In the genomic region with DNA sequence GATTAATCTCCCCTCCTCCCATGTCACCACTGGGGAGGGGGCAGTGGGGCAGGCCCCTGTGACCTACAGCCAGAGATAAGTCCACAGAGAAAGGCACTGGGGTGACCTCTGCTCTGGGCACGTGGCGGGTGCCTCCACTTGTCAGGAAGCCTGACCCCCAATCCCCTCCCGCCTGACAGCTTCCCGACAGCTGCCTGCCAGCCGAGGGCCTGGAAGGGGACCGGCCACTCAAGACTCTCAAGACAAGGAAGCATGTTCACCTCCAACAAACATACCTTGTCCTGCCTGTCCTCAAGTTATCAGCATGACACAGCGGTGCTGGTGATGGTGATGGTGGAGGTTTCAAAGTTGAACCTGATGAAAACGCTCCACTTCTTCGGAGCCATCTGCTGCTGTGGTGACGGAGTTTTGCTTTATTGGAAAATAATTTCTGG, we compare ENCODE assay signal across 1 cellular context.
TF ChIP-seq lines count a peak whose summit lies in the region.

No MANE protein-coding gene starts in this region.

TF ChIP-seq in HepG2, 621 proteins besides CTCF, POLR2A, EP300 and RAD21 (continued from another document):
- TF ChIP-seq, protein P1, sequence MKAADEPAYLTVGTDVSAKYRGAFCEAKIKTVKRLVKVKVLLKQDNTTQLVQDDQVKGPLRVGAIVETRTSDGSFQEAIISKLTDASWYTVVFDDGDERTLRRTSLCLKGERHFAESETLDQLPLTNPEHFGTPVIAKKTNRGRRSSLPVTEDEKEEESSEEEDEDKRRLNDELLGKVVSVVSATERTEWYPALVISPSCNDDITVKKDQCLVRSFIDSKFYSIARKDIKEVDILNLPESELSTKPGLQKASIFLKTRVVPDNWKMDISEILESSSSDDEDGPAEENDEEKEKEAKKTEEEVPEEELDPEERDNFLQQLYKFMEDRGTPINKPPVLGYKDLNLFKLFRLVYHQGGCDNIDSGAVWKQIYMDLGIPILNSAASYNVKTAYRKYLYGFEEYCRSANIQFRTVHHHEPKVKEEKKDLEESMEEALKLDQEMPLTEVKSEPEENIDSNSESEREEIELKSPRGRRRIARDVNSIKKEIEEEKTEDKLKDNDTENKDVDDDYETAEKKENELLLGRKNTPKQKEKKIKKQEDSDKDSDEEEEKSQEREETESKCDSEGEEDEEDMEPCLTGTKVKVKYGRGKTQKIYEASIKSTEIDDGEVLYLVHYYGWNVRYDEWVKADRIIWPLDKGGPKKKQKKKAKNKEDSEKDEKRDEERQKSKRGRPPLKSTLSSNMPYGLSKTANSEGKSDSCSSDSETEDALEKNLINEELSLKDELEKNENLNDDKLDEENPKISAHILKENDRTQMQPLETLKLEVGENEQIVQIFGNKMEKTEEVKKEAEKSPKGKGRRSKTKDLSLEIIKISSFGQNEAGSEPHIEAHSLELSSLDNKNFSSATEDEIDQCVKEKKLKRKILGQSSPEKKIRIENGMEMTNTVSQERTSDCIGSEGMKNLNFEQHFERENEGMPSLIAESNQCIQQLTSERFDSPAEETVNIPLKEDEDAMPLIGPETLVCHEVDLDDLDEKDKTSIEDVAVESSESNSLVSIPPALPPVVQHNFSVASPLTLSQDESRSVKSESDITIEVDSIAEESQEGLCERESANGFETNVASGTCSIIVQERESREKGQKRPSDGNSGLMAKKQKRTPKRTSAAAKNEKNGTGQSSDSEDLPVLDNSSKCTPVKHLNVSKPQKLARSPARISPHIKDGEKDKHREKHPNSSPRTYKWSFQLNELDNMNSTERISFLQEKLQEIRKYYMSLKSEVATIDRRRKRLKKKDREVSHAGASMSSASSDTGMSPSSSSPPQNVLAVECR (CRISPR knock-in tag; IDR thresholded peaks at IDR 0.05; ENCODE audit: borderline replicate concordance), result peak; percentile 6; the same call in 1 of the 2 replicates
- TF ChIP-seq ZNF784 (CRISPR knock-in tag; IDR thresholded peaks at IDR 0.05; ENCODE audit: borderline replicate concordance) (no peak), ZC3H13 (CRISPR knock-in tag; IDR thresholded peaks at IDR 0.05) (no peak), SIX4 (CRISPR knock-in tag; IDR thresholded peaks at IDR 0.05) (no peak), ZBTB20 (CRISPR knock-in tag; IDR thresholded peaks at IDR 0.05; ENCODE audit: borderline replicate concordance, low read depth) (no peak), SIN3A (IDR thresholded peaks at IDR 0.05; ENCODE audit: borderline replicate concordance, low read depth, low read length) (no peak), MBNL3 (CRISPR knock-in tag; conservative IDR thresholded peaks at IDR 0.05) (no peak), MAX (IDR thresholded peaks at IDR 0.05) (peak; percentile 38; the same call in 1 of the 2 replicates), MAZ (IDR thresholded peaks at IDR 0.05; ENCODE audit: borderline replicate concordance, low read depth, low read length) (no peak), MAZ (CRISPR knock-in tag; IDR thresholded peaks at IDR 0.05; ENCODE audit: low read depth) (0 out of 2 replicates have a peak, but pooled peaks have one; percentile 40), RBFOX2 (IDR thresholded peaks at IDR 0.05; ENCODE audit: low read depth, low read length) (no peak), FOXA1 (IDR thresholded peaks at IDR 0.05) (no peak), FOXA1 (CRISPR knock-in tag; IDR thresholded peaks at IDR 0.05) (no peak), FOXC1 (CRISPR knock-in tag; IDR thresholded peaks at IDR 0.05; ENCODE audit: borderline replicate concordance) (no peak), MYC (CRISPR knock-in tag; IDR thresholded peaks at IDR 0.05; ENCODE audit: borderline replicate concordance) (0 out of 2 replicates have a peak, but pooled peaks have one; percentile 19), ZNF431 (CRISPR knock-in tag; IDR thresholded peaks at IDR 0.05; ENCODE audit: borderline replicate concordance, low read depth) (no peak), ZBTB3 (CRISPR knock-in tag; IDR thresholded peaks at IDR 0.05; ENCODE audit: borderline replicate concordance, low read depth) (no peak), MXD4 (CRISPR knock-in tag; IDR thresholded peaks at IDR 0.05) (no peak), NR0B2 (CRISPR knock-in tag; IDR thresholded peaks at IDR 0.05) (no peak), ZFP62 (CRISPR knock-in tag; IDR thresholded peaks at IDR 0.05) (no peak), BRD4 (CRISPR knock-in tag; IDR thresholded peaks at IDR 0.05) (no peak), NR2F2 (IDR thresholded peaks at IDR 0.05; ENCODE audit: borderline replicate concordance, low read depth) (0 out of 2 replicates have a peak, but pooled peaks have one; percentile 24), ZFX (CRISPR knock-in tag; IDR thresholded peaks at IDR 0.05; ENCODE audit: low read depth) (peak; percentile 19; the same call in 1 of the 2 replicates), ARHGAP35 (CRISPR knock-in tag; IDR thresholded peaks at IDR 0.05; ENCODE audit: borderline replicate concordance) (no peak), MNT (IDR thresholded peaks at IDR 0.05) (no peak), U2AF1 (optimal IDR thresholded peaks at IDR 0.05; ENCODE audit: low read depth, low read length) (no peak), MIER2 (CRISPR knock-in tag; IDR thresholded peaks at IDR 0.05) (no peak), ARNT (IDR thresholded peaks at IDR 0.05) (no peak), PTBP1 (IDR thresholded peaks at IDR 0.05; ENCODE audit: low read depth, low read length, poor library complexity, severe bottlenecking) (no peak), TOPORS (CRISPR knock-in tag; IDR thresholded peaks at IDR 0.05) (no peak), ZMAT3 (CRISPR knock-in tag; conservative IDR thresholded peaks at IDR 0.05) (no peak), ZNF232 (CRISPR knock-in tag; IDR thresholded peaks at IDR 0.05; ENCODE audit: borderline replicate concordance) (no peak), ZNF562 (CRISPR knock-in tag; IDR thresholded peaks at IDR 0.05; ENCODE audit: borderline replicate concordance) (no peak), MLX (CRISPR knock-in tag; IDR thresholded peaks at IDR 0.05) (no peak), KLF11 (CRISPR knock-in tag; IDR thresholded peaks at IDR 0.05) (no peak)
- TF ChIP-seq, protein P2, sequence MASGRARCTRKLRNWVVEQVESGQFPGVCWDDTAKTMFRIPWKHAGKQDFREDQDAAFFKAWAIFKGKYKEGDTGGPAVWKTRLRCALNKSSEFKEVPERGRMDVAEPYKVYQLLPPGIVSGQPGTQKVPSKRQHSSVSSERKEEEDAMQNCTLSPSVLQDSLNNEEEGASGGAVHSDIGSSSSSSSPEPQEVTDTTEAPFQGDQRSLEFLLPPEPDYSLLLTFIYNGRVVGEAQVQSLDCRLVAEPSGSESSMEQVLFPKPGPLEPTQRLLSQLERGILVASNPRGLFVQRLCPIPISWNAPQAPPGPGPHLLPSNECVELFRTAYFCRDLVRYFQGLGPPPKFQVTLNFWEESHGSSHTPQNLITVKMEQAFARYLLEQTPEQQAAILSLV (CRISPR knock-in tag; IDR thresholded peaks at IDR 0.05; ENCODE audit: borderline replicate concordance), result no peak
- TF ChIP-seq, protein P3, sequence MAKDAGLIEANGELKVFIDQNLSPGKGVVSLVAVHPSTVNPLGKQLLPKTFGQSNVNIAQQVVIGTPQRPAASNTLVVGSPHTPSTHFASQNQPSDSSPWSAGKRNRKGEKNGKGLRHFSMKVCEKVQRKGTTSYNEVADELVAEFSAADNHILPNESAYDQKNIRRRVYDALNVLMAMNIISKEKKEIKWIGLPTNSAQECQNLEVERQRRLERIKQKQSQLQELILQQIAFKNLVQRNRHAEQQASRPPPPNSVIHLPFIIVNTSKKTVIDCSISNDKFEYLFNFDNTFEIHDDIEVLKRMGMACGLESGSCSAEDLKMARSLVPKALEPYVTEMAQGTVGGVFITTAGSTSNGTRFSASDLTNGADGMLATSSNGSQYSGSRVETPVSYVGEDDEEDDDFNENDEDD (CRISPR knock-in tag; IDR thresholded peaks at IDR 0.05; ENCODE audit: borderline replicate concordance), result no peak
- TF ChIP-seq, protein P4, sequence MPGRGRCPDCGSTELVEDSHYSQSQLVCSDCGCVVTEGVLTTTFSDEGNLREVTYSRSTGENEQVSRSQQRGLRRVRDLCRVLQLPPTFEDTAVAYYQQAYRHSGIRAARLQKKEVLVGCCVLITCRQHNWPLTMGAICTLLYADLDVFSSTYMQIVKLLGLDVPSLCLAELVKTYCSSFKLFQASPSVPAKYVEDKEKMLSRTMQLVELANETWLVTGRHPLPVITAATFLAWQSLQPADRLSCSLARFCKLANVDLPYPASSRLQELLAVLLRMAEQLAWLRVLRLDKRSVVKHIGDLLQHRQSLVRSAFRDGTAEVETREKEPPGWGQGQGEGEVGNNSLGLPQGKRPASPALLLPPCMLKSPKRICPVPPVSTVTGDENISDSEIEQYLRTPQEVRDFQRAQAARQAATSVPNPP (CRISPR knock-in tag; IDR thresholded peaks at IDR 0.05), result no peak
- TF ChIP-seq, protein P5, sequence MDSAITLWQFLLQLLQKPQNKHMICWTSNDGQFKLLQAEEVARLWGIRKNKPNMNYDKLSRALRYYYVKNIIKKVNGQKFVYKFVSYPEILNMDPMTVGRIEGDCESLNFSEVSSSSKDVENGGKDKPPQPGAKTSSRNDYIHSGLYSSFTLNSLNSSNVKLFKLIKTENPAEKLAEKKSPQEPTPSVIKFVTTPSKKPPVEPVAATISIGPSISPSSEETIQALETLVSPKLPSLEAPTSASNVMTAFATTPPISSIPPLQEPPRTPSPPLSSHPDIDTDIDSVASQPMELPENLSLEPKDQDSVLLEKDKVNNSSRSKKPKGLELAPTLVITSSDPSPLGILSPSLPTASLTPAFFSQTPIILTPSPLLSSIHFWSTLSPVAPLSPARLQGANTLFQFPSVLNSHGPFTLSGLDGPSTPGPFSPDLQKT (CRISPR knock-in tag; IDR thresholded peaks at IDR 0.05; ENCODE audit: borderline replicate concordance), result no peak
TF ChIP-seq in HepG2: peak in this region for 13.
